8 cellular contexts compared by ENCODE assay signal in genomic region chr3:36876181-36876936, GRCh38.
DNase-seq lines count a peak whose midpoint lies in the region; ATAC-seq lines count a peak whose summit lies in the region.

No MANE protein-coding gene starts in this region.

- peak overlapping the region; percentile 42 for H3K4me3 ChIP-seq in Jurkat, Clone E6-1 (ENCODE audit: low read length)

- no peaks in the 10 kb centered on the region for H3K9me3 Mint-ChIP-seq in dendritic cell treated with granulocyte-macrophage colony-stimulating factor and Interleukin-4, amounts not matched to agents 40 ng/mL and 50 ng/mL, for 4 days

- intact Hi-C loops in dendritic cell treated with granulocyte-macrophage colony-stimulating factor and Interleukin-4, amounts not matched to agents 40 ng/mL and 50 ng/mL, for 4 days (cut with micrococcal nuclease) = no loop called here

- ATAC-seq in GM18520 (IDR thresholded peaks at IDR 0.05; ENCODE audit: unreplicated experiment) (peak; percentile 99), GM21619 (IDR thresholded peaks at IDR 0.05; ENCODE audit: unreplicated experiment) (peak; percentile 99)

- H3K27me3 Mint-ChIP-seq in dendritic cell treated with granulocyte-macrophage colony-stimulating factor and Interleukin-4, amounts not matched to agents 40 ng/mL and 50 ng/mL, for 4 days = no peaks in the 10 kb centered on the region

- peak overlapping the region; percentile 59 for H3K4me3 Mint-ChIP-seq in dendritic cell treated with granulocyte-macrophage colony-stimulating factor and Interleukin-4, amounts not matched to agents 40 ng/mL and 50 ng/mL, for 4 days

- in situ Hi-C loops in ACHN (cut with HindIII; ENCODE audit: low pct_ligation_motif_present, low pct_unique_long_range_greater_than_20kb, low sequenced_read_pairs) = no loop called here

- no peaks in the 10 kb centered on the region for H3K36me3 Mint-ChIP-seq in dendritic cell treated with granulocyte-macrophage colony-stimulating factor and Interleukin-4, amounts not matched to agents 40 ng/mL and 50 ng/mL, for 4 days (ENCODE audit: low read depth)

- DNase-seq in Jurkat, Clone E6-1 (ENCODE audit: low read depth, low spot score) = peak; percentile 81
- DNase-seq in ACHN (no peak), NCI-H187 treated with DMSO at 0.1 percent for 48 hours (lab: John Stamatoyannopoulos, UW) (no peak), HuH-7.5 (ENCODE audit: low spot score) (no peak)
- DNase-seq in activated CD4-positive, alpha-beta T cell treated with anti-CD3 and anti-CD28 coated beads, Interleukin-2, amount 50 U/mL, for 48 hours = no peak

- H3K4me1 Mint-ChIP-seq in dendritic cell treated with granulocyte-macrophage colony-stimulating factor and Interleukin-4, amounts not matched to agents 40 ng/mL and 50 ng/mL, for 4 days (ENCODE audit: low read depth) = peaks cover 12% of the 10 kb centered on the region

- peak overlapping the region; percentile 77 for H3K27ac Mint-ChIP-seq in dendritic cell treated with granulocyte-macrophage colony-stimulating factor and Interleukin-4, amounts not matched to agents 40 ng/mL and 50 ng/mL, for 4 days
